Comparison of ENCODE assay signal across 1 cellular context in genomic region chr18:66440433-66440832, GRCh38.
A peak's percentile ranks its signal among the peaks of the same experiment; 100 is the strongest.
TF ChIP-seq lines count a peak whose summit lies in the region.

No MANE protein-coding gene starts in this region.

TF ChIP-seq in HepG2, 621 proteins besides CTCF, POLR2A, EP300 and RAD21 (continued from another document):
- TF ChIP-seq, protein P1, sequence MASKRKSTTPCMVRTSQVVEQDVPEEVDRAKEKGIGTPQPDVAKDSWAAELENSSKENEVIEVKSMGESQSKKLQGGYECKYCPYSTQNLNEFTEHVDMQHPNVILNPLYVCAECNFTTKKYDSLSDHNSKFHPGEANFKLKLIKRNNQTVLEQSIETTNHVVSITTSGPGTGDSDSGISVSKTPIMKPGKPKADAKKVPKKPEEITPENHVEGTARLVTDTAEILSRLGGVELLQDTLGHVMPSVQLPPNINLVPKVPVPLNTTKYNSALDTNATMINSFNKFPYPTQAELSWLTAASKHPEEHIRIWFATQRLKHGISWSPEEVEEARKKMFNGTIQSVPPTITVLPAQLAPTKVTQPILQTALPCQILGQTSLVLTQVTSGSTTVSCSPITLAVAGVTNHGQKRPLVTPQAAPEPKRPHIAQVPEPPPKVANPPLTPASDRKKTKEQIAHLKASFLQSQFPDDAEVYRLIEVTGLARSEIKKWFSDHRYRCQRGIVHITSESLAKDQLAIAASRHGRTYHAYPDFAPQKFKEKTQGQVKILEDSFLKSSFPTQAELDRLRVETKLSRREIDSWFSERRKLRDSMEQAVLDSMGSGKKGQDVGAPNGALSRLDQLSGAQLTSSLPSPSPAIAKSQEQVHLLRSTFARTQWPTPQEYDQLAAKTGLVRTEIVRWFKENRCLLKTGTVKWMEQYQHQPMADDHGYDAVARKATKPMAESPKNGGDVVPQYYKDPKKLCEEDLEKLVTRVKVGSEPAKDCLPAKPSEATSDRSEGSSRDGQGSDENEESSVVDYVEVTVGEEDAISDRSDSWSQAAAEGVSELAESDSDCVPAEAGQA (IDR thresholded peaks at IDR 0.05; ENCODE audit: low read depth): 0 out of 2 replicates have a peak, but pooled peaks have one; percentile 38
- TF ChIP-seq, protein P1 (CRISPR knock-in tag; IDR thresholded peaks at IDR 0.05; ENCODE audit: borderline replicate concordance): no peak
- TF ChIP-seq, protein P2, sequence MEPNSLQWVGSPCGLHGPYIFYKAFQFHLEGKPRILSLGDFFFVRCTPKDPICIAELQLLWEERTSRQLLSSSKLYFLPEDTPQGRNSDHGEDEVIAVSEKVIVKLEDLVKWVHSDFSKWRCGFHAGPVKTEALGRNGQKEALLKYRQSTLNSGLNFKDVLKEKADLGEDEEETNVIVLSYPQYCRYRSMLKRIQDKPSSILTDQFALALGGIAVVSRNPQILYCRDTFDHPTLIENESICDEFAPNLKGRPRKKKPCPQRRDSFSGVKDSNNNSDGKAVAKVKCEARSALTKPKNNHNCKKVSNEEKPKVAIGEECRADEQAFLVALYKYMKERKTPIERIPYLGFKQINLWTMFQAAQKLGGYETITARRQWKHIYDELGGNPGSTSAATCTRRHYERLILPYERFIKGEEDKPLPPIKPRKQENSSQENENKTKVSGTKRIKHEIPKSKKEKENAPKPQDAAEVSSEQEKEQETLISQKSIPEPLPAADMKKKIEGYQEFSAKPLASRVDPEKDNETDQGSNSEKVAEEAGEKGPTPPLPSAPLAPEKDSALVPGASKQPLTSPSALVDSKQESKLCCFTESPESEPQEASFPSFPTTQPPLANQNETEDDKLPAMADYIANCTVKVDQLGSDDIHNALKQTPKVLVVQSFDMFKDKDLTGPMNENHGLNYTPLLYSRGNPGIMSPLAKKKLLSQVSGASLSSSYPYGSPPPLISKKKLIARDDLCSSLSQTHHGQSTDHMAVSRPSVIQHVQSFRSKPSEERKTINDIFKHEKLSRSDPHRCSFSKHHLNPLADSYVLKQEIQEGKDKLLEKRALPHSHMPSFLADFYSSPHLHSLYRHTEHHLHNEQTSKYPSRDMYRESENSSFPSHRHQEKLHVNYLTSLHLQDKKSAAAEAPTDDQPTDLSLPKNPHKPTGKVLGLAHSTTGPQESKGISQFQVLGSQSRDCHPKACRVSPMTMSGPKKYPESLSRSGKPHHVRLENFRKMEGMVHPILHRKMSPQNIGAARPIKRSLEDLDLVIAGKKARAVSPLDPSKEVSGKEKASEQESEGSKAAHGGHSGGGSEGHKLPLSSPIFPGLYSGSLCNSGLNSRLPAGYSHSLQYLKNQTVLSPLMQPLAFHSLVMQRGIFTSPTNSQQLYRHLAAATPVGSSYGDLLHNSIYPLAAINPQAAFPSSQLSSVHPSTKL (CRISPR knock-in tag; IDR thresholded peaks at IDR 0.05): peak; percentile 87
- 0 out of 2 replicates have a peak, but pooled peaks have one; percentile 60 for TF ChIP-seq ZNF709 (CRISPR knock-in tag; IDR thresholded peaks at IDR 0.05)
- peak; percentile 67 for TF ChIP-seq MED1 (CRISPR knock-in tag; IDR thresholded peaks at IDR 0.05)
